1 cellular context compared by ENCODE assay signal in genomic region chr4:144357970-144358369, GRCh38.
TF ChIP-seq lines count a peak whose summit lies in the region.

No MANE protein-coding gene starts in this region.

TF ChIP-seq in GM23338, 12 proteins besides CTCF, POLR2A, EP300 and RAD21:
- TF ChIP-seq, protein P1, sequence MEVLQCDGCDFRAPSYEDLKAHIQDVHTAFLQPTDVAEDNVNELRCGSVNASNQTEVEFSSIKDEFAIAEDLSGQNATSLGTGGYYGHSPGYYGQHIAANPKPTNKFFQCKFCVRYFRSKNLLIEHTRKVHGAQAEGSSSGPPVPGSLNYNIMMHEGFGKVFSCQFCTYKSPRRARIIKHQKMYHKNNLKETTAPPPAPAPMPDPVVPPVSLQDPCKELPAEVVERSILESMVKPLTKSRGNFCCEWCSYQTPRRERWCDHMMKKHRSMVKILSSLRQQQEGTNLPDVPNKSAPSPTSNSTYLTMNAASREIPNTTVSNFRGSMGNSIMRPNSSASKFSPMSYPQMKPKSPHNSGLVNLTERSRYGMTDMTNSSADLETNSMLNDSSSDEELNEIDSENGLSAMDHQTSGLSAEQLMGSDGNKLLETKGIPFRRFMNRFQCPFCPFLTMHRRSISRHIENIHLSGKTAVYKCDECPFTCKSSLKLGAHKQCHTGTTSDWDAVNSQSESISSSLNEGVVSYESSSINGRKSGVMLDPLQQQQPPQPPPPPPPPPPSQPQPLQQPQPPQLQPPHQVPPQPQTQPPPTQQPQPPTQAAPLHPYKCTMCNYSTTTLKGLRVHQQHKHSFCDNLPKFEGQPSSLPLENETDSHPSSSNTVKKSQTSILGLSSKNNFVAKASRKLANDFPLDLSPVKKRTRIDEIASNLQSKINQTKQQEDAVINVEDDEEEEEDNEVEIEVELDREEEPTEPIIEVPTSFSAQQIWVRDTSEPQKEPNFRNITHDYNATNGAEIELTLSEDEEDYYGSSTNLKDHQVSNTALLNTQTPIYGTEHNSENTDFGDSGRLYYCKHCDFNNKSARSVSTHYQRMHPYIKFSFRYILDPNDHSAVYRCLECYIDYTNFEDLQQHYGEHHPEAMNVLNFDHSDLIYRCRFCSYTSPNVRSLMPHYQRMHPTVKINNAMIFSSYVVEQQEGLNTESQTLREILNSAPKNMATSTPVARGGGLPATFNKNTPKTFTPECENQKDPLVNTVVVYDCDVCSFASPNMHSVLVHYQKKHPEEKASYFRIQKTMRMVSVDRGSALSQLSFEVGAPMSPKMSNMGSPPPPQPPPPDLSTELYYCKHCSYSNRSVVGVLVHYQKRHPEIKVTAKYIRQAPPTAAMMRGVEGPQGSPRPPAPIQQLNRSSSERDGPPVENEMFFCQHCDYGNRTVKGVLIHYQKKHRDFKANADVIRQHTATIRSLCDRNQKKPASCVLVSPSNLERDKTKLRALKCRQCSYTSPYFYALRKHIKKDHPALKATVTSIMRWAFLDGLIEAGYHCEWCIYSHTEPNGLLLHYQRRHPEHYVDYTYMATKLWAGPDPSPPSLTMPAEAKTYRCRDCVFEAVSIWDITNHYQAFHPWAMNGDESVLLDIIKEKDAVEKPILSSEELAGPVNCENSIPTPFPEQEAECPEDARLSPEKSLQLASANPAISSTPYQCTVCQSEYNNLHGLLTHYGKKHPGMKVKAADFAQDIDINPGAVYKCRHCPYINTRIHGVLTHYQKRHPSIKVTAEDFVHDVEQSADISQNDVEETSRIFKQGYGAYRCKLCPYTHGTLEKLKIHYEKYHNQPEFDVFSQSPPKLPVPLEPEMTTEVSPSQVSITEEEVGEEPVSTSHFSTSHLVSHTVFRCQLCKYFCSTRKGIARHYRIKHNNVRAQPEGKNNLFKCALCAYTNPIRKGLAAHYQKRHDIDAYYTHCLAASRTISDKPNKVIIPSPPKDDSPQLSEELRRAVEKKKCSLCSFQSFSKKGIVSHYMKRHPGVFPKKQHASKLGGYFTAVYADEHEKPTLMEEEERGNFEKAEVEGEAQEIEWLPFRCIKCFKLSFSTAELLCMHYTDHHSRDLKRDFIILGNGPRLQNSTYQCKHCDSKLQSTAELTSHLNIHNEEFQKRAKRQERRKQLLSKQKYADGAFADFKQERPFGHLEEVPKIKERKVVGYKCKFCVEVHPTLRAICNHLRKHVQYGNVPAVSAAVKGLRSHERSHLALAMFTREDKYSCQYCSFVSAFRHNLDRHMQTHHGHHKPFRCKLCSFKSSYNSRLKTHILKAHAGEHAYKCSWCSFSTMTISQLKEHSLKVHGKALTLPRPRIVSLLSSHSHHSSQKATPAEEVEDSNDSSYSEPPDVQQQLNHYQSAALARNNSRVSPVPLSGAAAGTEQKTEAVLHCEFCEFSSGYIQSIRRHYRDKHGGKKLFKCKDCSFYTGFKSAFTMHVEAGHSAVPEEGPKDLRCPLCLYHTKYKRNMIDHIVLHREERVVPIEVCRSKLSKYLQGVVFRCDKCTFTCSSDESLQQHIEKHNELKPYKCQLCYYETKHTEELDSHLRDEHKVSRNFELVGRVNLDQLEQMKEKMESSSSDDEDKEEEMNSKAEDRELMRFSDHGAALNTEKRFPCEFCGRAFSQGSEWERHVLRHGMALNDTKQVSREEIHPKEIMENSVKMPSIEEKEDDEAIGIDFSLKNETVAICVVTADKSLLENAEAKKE (CRISPR knock-in tag; IDR thresholded peaks at IDR 0.05) = no peak
- TF ChIP-seq STAT1 (IDR thresholded peaks at IDR 0.05; ENCODE audit: unreplicated experiment) (no peak), EZH2phosphoT487 (IDR thresholded peaks at IDR 0.05; ENCODE audit: unreplicated experiment) (no peak), ZNF331 (CRISPR knock-in tag; IDR thresholded peaks at IDR 0.05; ENCODE audit: low read depth) (no peak), POLR2AphosphoS5 (IDR thresholded peaks at IDR 0.05; ENCODE audit: low read depth) (no peak), NANOG (IDR thresholded peaks at IDR 0.05; ENCODE audit: borderline replicate concordance) (no peak), EZH2 (IDR thresholded peaks at IDR 0.05; ENCODE audit: low read depth, unreplicated experiment) (no peak), JUNB (IDR thresholded peaks at IDR 0.05; ENCODE audit: unreplicated experiment) (no peak), ZNF114 (CRISPR knock-in tag; IDR thresholded peaks at IDR 0.05) (no peak)
- TF ChIP-seq, protein P2, sequence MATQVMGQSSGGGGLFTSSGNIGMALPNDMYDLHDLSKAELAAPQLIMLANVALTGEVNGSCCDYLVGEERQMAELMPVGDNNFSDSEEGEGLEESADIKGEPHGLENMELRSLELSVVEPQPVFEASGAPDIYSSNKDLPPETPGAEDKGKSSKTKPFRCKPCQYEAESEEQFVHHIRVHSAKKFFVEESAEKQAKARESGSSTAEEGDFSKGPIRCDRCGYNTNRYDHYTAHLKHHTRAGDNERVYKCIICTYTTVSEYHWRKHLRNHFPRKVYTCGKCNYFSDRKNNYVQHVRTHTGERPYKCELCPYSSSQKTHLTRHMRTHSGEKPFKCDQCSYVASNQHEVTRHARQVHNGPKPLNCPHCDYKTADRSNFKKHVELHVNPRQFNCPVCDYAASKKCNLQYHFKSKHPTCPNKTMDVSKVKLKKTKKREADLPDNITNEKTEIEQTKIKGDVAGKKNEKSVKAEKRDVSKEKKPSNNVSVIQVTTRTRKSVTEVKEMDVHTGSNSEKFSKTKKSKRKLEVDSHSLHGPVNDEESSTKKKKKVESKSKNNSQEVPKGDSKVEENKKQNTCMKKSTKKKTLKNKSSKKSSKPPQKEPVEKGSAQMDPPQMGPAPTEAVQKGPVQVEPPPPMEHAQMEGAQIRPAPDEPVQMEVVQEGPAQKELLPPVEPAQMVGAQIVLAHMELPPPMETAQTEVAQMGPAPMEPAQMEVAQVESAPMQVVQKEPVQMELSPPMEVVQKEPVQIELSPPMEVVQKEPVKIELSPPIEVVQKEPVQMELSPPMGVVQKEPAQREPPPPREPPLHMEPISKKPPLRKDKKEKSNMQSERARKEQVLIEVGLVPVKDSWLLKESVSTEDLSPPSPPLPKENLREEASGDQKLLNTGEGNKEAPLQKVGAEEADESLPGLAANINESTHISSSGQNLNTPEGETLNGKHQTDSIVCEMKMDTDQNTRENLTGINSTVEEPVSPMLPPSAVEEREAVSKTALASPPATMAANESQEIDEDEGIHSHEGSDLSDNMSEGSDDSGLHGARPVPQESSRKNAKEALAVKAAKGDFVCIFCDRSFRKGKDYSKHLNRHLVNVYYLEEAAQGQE (IDR thresholded peaks at IDR 0.05; ENCODE audit: unreplicated experiment) = no peak
- TF ChIP-seq, protein P3, sequence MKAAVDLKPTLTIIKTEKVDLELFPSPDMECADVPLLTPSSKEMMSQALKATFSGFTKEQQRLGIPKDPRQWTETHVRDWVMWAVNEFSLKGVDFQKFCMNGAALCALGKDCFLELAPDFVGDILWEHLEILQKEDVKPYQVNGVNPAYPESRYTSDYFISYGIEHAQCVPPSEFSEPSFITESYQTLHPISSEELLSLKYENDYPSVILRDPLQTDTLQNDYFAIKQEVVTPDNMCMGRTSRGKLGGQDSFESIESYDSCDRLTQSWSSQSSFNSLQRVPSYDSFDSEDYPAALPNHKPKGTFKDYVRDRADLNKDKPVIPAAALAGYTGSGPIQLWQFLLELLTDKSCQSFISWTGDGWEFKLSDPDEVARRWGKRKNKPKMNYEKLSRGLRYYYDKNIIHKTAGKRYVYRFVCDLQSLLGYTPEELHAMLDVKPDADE (IDR thresholded peaks at IDR 0.05) = no peak
